In the genomic region with DNA sequence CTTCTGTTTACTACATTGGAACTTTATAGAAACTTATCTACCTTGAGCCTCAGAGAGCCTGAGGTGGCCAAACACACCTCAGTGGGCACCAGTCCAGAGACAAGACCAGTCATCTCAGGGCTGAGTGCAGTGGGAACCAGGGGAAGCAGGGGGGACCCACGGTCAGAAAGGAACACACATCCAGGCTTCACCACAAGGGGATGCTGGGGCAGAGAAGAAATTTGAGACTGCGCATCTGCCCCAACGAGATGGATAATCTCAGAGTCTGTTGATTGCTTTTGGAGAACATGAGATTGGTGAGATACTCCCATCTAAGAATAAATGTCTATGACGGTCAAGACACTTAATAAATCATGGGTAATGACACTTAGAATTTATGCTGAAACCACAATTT, we compare ENCODE assay signal across 1 cellular context.
TF ChIP-seq lines count a peak whose summit lies in the region.

No MANE protein-coding gene starts in this region.

TF ChIP-seq in GM23338, 12 proteins besides CTCF, POLR2A, EP300 and RAD21 (continued from another document):
- TF ChIP-seq, protein P1, sequence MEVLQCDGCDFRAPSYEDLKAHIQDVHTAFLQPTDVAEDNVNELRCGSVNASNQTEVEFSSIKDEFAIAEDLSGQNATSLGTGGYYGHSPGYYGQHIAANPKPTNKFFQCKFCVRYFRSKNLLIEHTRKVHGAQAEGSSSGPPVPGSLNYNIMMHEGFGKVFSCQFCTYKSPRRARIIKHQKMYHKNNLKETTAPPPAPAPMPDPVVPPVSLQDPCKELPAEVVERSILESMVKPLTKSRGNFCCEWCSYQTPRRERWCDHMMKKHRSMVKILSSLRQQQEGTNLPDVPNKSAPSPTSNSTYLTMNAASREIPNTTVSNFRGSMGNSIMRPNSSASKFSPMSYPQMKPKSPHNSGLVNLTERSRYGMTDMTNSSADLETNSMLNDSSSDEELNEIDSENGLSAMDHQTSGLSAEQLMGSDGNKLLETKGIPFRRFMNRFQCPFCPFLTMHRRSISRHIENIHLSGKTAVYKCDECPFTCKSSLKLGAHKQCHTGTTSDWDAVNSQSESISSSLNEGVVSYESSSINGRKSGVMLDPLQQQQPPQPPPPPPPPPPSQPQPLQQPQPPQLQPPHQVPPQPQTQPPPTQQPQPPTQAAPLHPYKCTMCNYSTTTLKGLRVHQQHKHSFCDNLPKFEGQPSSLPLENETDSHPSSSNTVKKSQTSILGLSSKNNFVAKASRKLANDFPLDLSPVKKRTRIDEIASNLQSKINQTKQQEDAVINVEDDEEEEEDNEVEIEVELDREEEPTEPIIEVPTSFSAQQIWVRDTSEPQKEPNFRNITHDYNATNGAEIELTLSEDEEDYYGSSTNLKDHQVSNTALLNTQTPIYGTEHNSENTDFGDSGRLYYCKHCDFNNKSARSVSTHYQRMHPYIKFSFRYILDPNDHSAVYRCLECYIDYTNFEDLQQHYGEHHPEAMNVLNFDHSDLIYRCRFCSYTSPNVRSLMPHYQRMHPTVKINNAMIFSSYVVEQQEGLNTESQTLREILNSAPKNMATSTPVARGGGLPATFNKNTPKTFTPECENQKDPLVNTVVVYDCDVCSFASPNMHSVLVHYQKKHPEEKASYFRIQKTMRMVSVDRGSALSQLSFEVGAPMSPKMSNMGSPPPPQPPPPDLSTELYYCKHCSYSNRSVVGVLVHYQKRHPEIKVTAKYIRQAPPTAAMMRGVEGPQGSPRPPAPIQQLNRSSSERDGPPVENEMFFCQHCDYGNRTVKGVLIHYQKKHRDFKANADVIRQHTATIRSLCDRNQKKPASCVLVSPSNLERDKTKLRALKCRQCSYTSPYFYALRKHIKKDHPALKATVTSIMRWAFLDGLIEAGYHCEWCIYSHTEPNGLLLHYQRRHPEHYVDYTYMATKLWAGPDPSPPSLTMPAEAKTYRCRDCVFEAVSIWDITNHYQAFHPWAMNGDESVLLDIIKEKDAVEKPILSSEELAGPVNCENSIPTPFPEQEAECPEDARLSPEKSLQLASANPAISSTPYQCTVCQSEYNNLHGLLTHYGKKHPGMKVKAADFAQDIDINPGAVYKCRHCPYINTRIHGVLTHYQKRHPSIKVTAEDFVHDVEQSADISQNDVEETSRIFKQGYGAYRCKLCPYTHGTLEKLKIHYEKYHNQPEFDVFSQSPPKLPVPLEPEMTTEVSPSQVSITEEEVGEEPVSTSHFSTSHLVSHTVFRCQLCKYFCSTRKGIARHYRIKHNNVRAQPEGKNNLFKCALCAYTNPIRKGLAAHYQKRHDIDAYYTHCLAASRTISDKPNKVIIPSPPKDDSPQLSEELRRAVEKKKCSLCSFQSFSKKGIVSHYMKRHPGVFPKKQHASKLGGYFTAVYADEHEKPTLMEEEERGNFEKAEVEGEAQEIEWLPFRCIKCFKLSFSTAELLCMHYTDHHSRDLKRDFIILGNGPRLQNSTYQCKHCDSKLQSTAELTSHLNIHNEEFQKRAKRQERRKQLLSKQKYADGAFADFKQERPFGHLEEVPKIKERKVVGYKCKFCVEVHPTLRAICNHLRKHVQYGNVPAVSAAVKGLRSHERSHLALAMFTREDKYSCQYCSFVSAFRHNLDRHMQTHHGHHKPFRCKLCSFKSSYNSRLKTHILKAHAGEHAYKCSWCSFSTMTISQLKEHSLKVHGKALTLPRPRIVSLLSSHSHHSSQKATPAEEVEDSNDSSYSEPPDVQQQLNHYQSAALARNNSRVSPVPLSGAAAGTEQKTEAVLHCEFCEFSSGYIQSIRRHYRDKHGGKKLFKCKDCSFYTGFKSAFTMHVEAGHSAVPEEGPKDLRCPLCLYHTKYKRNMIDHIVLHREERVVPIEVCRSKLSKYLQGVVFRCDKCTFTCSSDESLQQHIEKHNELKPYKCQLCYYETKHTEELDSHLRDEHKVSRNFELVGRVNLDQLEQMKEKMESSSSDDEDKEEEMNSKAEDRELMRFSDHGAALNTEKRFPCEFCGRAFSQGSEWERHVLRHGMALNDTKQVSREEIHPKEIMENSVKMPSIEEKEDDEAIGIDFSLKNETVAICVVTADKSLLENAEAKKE (CRISPR knock-in tag; IDR thresholded peaks at IDR 0.05), result no peak
- TF ChIP-seq STAT1 (IDR thresholded peaks at IDR 0.05; ENCODE audit: unreplicated experiment), result no peak
TF ChIP-seq in GM23338: peak in this region for 0.
